In genomic region chr11:57596266-57596885, GRCh38 we compare ENCODE assay signal across 1 cellular context.
TF ChIP-seq lines count a peak whose summit lies in the region.

No MANE protein-coding gene starts in this region.

TF ChIP-seq in K562, 482 proteins besides CTCF, POLR2A, EP300 and RAD21:
- TF ChIP-seq RBM14 (IDR thresholded peaks at IDR 0.05; ENCODE audit: borderline replicate concordance, insufficient read depth, low read depth, low read length) = no peak
- no peak for TF ChIP-seq PML (IDR thresholded peaks at IDR 0.05; ENCODE audit: low read length)
- TF ChIP-seq ARID3A (IDR thresholded peaks at IDR 0.05; ENCODE audit: borderline replicate concordance, low read depth, low read length) = no peak
- 0 out of 2 replicates have a peak, but pooled peaks have one; percentile 44 for TF ChIP-seq ZNF384 (IDR thresholded peaks at IDR 0.05; ENCODE audit: low read depth, low read length)
